In genomic region chr16:20853076-20853597, GRCh38 we compare ENCODE assay signal across 22 cellular contexts. TPM values are rescaled to one million over a fixed set of nuclear protein-coding genes. Genes with fewer than 3 reads are reported as not detected.
DNase-seq lines count a peak whose midpoint lies in the region; ATAC-seq, FAIRE-seq and TF ChIP-seq lines count a peak whose summit lies in the region.
"Had no signal": no experiment of that assay in that cellular context is flagged by ENCODE, and none has a peak within 500 bp of the region (broad histone marks: within the 10 kb centered on the region; RNA-seq: fewer than 3 reads in every experiment).

No MANE protein-coding gene starts in this region.

- TF ChIP-seq POLR2A in uterus (IDR thresholded peaks at IDR 0.05) = no peak

- H3K9me3 Mint-ChIP-seq in activated T-cell treated with anti-CD3 and anti-CD28 coated beads, Interleukin-2, amount 50 U/mL, for 72 hours = no peaks in the 10 kb centered on the region
- H3K9me3 Mint-ChIP-seq: activated CD4-positive, alpha-beta T cell treated with anti-CD3 and anti-CD28 coated beads, Interleukin-2, amount 10 ng/mL, durations not matched to agents 24 days and 14 days; activated naive CD4-positive, alpha-beta T cell treated with anti-CD3 and anti-CD28 coated beads, Interleukin-2, amount 50 U/mL, for 24 hours; natural killer cell treated with Interleukin-12 subunit alpha and Interleukin-12 subunit beta and Interleukin-15 and Interleukin-18, amount 100 ng/mL, for 72 hours had no signal

- WGBS in mesodermal cell (ENCODE audit: insufficient coverage in 2 of 2), 2 experiments = 82 to 90% methylated on average over 3 of the region's 6 CpGs

- peak overlapping the region; percentile 14 for H3K27ac Mint-ChIP-seq in activated T-cell treated with anti-CD3 and anti-CD28 coated beads, Interleukin-2, amount 50 U/mL, for 72 hours
- H3K27ac Mint-ChIP-seq: activated CD4-positive, alpha-beta T cell treated with anti-CD3 and anti-CD28 coated beads, Interleukin-2, amount 10 ng/mL, durations not matched to agents 24 days and 14 days; activated naive CD4-positive, alpha-beta T cell treated with anti-CD3 and anti-CD28 coated beads, Interleukin-2, amount 50 U/mL, for 24 hours had no signal

- H3K4me3 Mint-ChIP-seq in activated T-cell treated with anti-CD3 and anti-CD28 coated beads, Interleukin-2, amount 50 U/mL, for 72 hours = no peak overlapping the region
- H3K4me3 Mint-ChIP-seq: activated CD4-positive, alpha-beta T cell treated with anti-CD3 and anti-CD28 coated beads, Interleukin-2, amount 10 ng/mL, durations not matched to agents 24 days and 14 days; activated naive CD4-positive, alpha-beta T cell treated with anti-CD3 and anti-CD28 coated beads, Interleukin-2, amount 50 U/mL, for 24 hours; natural killer cell treated with Interleukin-12 subunit alpha and Interleukin-12 subunit beta and Interleukin-15 and Interleukin-18, amount 100 ng/mL, for 72 hours had no signal

- H3K9me3 ChIP-seq in mesodermal cell (ENCODE audit: control insufficient read depth, low read length) (no peaks in the 10 kb centered on the region), uterus (no peaks in the 10 kb centered on the region)
- H3K9me3 ChIP-seq: MG63 had no signal

- H3K27me3 ChIP-seq in uterus = no peaks in the 10 kb centered on the region
- H3K27me3 ChIP-seq: MG63 had no signal

- H3K36me3 Mint-ChIP-seq in activated T-cell treated with anti-CD3 and anti-CD28 coated beads, Interleukin-2, amount 50 U/mL, for 72 hours (ENCODE audit: insufficient read depth in 2 of 2) = no peaks in the 10 kb centered on the region

- ATAC-seq in activated T-cell treated with anti-CD3 and anti-CD28 coated beads, Interleukin-2, amount 50 U/mL, for 72 hours (replicated peaks in 1 of 2) = no peak
- ATAC-seq in GM19035 (IDR thresholded peaks at IDR 0.05; ENCODE audit: unreplicated experiment) = no peak
- ATAC-seq: natural killer cell treated with Interleukin-12 subunit alpha and Interleukin-12 subunit beta and Interleukin-15 and Interleukin-18, amount 100 ng/mL, for 72 hours had no signal

- TF ChIP-seq CTCF in fibroblast of pulmonary artery (IDR thresholded peaks at IDR 0.05; ENCODE audit: low read length, missing control alignments) (no peak), uterus (IDR thresholded peaks at IDR 0.05) (no peak)

- H3K4me1 ChIP-seq in mesodermal cell (ENCODE audit: control insufficient read depth, insufficient read depth, low read length, poor library complexity, severe bottlenecking) (peaks cover 23% of the 10 kb centered on the region), uterus (peaks cover 14 to 20% of the 10 kb centered on the region in 2 donors)

- peaks cover 24% of the 10 kb centered on the region for H3K36me3 ChIP-seq in mesodermal cell (ENCODE audit: control insufficient read depth, insufficient read depth, low read length)
- no peaks in the 10 kb centered on the region for H3K36me3 ChIP-seq in uterus

- peaks cover 4% of the 10 kb centered on the region for H3K4me1 Mint-ChIP-seq in activated T-cell treated with anti-CD3 and anti-CD28 coated beads, Interleukin-2, amount 50 U/mL, for 72 hours (ENCODE audit: low read depth)

- FAIRE-seq in urothelium cell line (lab: Jason Lieb, UNC) = no peak
- FAIRE-seq: bronchial epithelial cell, HTR-8/SVneo had no signal

- intact Hi-C loops in uterus (cut with DNase I; ENCODE audit: low total_unique reads) = loop anchor here (10.0 kb wide), 1 partner anchor 52 kb away; the partner anchor contains the start of genes DCUN1D3 and LYRM1

- no peaks in the 10 kb centered on the region for H3K27me3 Mint-ChIP-seq in activated T-cell treated with anti-CD3 and anti-CD28 coated beads, Interleukin-2, amount 50 U/mL, for 72 hours (ENCODE audit: low read depth)
- H3K27me3 Mint-ChIP-seq: activated CD4-positive, alpha-beta T cell treated with anti-CD3 and anti-CD28 coated beads, Interleukin-2, amount 10 ng/mL, durations not matched to agents 24 days and 14 days; activated naive CD4-positive, alpha-beta T cell treated with anti-CD3 and anti-CD28 coated beads, Interleukin-2, amount 50 U/mL, for 24 hours; natural killer cell treated with Interleukin-12 subunit alpha and Interleukin-12 subunit beta and Interleukin-15 and Interleukin-18, amount 100 ng/mL, for 72 hours had no signal

- H3K4me3 ChIP-seq in fibroblast of pulmonary artery (replicated peaks; ENCODE audit: low read depth, low read length) = no peak overlapping the region
- no peak overlapping the region for H3K4me3 ChIP-seq in mesodermal cell (ENCODE audit: extremely low read depth, insufficient read depth, low read length, poor library complexity, severe bottlenecking)
- no peak overlapping the region for H3K4me3 ChIP-seq in uterus
- H3K4me3 ChIP-seq: MG63 had no signal

- DNase-seq in activated T-cell treated with anti-CD3 and anti-CD28 coated beads, Interleukin-2, amount 50 U/mL, for 72 hours = no peak
- DNase-seq in activated T-cell treated with anti-CD3 and anti-CD28 coated beads, Interleukin-2, amount 50 U/mL, for 1 hour = no peak
- peak; percentile 32 for DNase-seq in fibroblast of pulmonary artery (ENCODE audit: low read depth)
- no peak for DNase-seq in uterus
- DNase-seq in germinal center (ENCODE audit: low spot score) = no peak
- no peak for DNase-seq in urothelium cell line (ENCODE audit: low spot score)
- DNase-seq: activated CD4-positive, alpha-beta T cell treated with anti-CD3 and anti-CD28 coated beads, Interleukin-2, amount 10 ng/mL, durations not matched to agents 24 days and 14 days; activated T-cell treated with anti-CD3 and anti-CD28 coated beads for 4 hours; C1 segment of cervical spinal cord; DMS53; effector CD8-positive, alpha-beta T cell; MG63; NCI-H187; NCI-H510A; T-helper 9 cell had no signal

- H3K27ac ChIP-seq in mesodermal cell (ENCODE audit: low read depth, low read length, severe bottlenecking) = peak overlapping the region; percentile 7
- H3K27ac ChIP-seq in uterus = peak overlapping the region; percentile 77 to 85
- H3K27ac ChIP-seq: 22Rv1 had no signal

RNA-seq across cellular contexts. Expression of gene REXO5, which starts 46.8 kb away (rescaled TPM):
- total RNA-seq in activated T-cell treated with anti-CD3 and anti-CD28 coated beads, Interleukin-2, amount 50 U/mL, for 72 hours = 10 to 100 TPM; 16.5 to 23.8 TPM
- 5.3 TPM for polyA plus RNA-seq in mesodermal cell (2013, experiment 1 of 2)
- polyA plus RNA-seq in mesodermal cell (2013, experiment 2 of 2) = 7.4 TPM
- total RNA-seq in uterus = 10 to 100 TPM in 1 of 4 donors, 1 to 10 TPM in 1, under 1 TPM in 1, not detected in 1; 0.88 to 16.6 (median 6.2) TPM

RNA-seq across cellular contexts. Expression of gene ERI2, which starts 46.9 kb away (rescaled TPM):
- 10 to 100 TPM; 20.8 to 24.7 TPM for total RNA-seq in activated T-cell treated with anti-CD3 and anti-CD28 coated beads, Interleukin-2, amount 50 U/mL, for 72 hours
- 15.9 TPM for polyA plus RNA-seq in mesodermal cell (2013, experiment 1 of 2)
- polyA plus RNA-seq in mesodermal cell (2013, experiment 2 of 2) = 18.6 TPM
- total RNA-seq in uterus = 10 to 100 TPM in 1 of 4 donors, 1 to 10 TPM in 2, under 1 TPM in 1; 0.88 to 37.3 (median 5.0) TPM

RNA-seq across cellular contexts. Expression of gene DCUN1D3, which starts 47.0 kb away (rescaled TPM):
- total RNA-seq in activated T-cell treated with anti-CD3 and anti-CD28 coated beads, Interleukin-2, amount 50 U/mL, for 72 hours = 1 to 10 TPM; 5.7 to 9.9 TPM
- 9.2 TPM for polyA plus RNA-seq in mesodermal cell (2013, experiment 1 of 2)
- polyA plus RNA-seq in mesodermal cell (2013, experiment 2 of 2) = 7.5 TPM
- total RNA-seq in uterus = 10 to 100 TPM; 14.7 to 38.0 (median 21.5) TPM

RNA-seq across cellular contexts. Expression of gene LYRM1, which starts 47.4 kb away (rescaled TPM):
- 10 to 100 TPM; 31.8 to 44.0 TPM for total RNA-seq in activated T-cell treated with anti-CD3 and anti-CD28 coated beads, Interleukin-2, amount 50 U/mL, for 72 hours
- polyA plus RNA-seq in mesodermal cell (2013, experiment 1 of 2) = 31.1 TPM
- 31.6 TPM for polyA plus RNA-seq in mesodermal cell (2013, experiment 2 of 2)
- 100 to 1,000 TPM in 1 of 4 donors, 10 to 100 TPM in 3; 40.0 to 201 (median 51.0) TPM for total RNA-seq in uterus
